Comparison of ENCODE assay signal across 36 cellular contexts in the genomic region with DNA sequence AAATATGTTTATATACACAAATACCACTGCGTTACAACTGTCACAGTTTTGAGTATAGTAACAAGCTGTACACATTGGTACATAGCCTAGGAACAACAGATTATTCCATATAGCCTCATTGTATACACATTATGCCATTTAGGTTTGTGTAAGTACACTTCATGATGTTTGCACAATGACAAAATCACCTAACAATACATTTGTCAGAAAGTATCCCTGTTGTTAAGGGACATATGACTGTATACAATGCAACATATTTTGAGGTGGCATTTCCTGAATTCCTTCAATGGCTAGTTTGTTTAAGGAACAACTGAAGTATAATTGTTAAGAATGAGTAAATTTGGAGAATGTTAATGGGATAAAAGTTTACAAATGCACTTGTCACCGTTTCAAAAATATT. TPM values are rescaled to one million over a fixed set of nuclear protein-coding genes. Genes with fewer than 3 reads are reported as not detected.
DNase-seq lines count a peak whose midpoint lies in the region; ATAC-seq and TF ChIP-seq lines count a peak whose summit lies in the region.
"Had no signal": no experiment of that assay in that cellular context is flagged by ENCODE, and none has a peak within 500 bp of the region (broad histone marks: within the 10 kb centered on the region; RNA-seq: fewer than 3 reads in every experiment).

No MANE protein-coding gene starts in this region.

- no peaks in the 10 kb centered on the region for H4K20me1 ChIP-seq in PC-3 (ENCODE audit: low read length)
- H4K20me1 ChIP-seq in OCI-LY7 (ENCODE audit: insufficient read depth, low read length), result no peaks in the 10 kb centered on the region
- H4K20me1 ChIP-seq: BLaER1; BLaER1 treated with 17β-estradiol and CSF1 and Interleukin-3, amounts not matched to agents 10 nM and 100 nM had no signal

- H3F3A ChIP-seq in PC-3 (ENCODE audit: low read length, unreplicated experiment), result peaks cover 5% of the 10 kb centered on the region

- H3K4me1 ChIP-seq in PC-3 (ENCODE audit: insufficient read depth, low read length) (peaks cover 22% of the 10 kb centered on the region), left ventricle myocardium inferior (no peaks in the 10 kb centered on the region), OCI-LY7 (ENCODE audit: insufficient read depth, low read length, poor library complexity, severe bottlenecking) (no peaks in the 10 kb centered on the region)
- H3K4me1 ChIP-seq: A549; BLaER1; BLaER1 treated with 17β-estradiol and CSF1 and Interleukin-3, amounts not matched to agents 10 nM and 100 nM; Caco-2 had no signal

- H3K27ac ChIP-seq in PC-3 (ENCODE audit: low read length) (peak overlapping the region; percentile 23; the same call in 1 of the 2 replicates), left ventricle myocardium inferior (replicated peaks) (no peak overlapping the region), OCI-LY7 (ENCODE audit: low read depth, low read length, poor library complexity, severe bottlenecking) (no peak overlapping the region)
- H3K27ac ChIP-seq: 22Rv1; A549; BLaER1; BLaER1 treated with 17β-estradiol and CSF1 and Interleukin-3, amounts not matched to agents 10 nM and 100 nM; C4-2B had no signal

- no peaks in the 10 kb centered on the region for H3K27me3 ChIP-seq in PC-3 (ENCODE audit: low read length)
- H3K27me3 ChIP-seq in left ventricle myocardium inferior (ENCODE audit: low read depth), result no peaks in the 10 kb centered on the region
- H3K27me3 ChIP-seq: BE2C; BLaER1; BLaER1 treated with 17β-estradiol and CSF1 and Interleukin-3, amounts not matched to agents 10 nM and 100 nM had no signal

- no peak overlapping the region for H3K4me2 ChIP-seq in PC-3 (ENCODE audit: low read length)
- H3K4me2 ChIP-seq in OCI-LY7 (ENCODE audit: low read length), result no peak overlapping the region
- H3K4me2 ChIP-seq: A549; BLaER1; BLaER1 treated with 17β-estradiol and CSF1 and Interleukin-3, amounts not matched to agents 10 nM and 100 nM had no signal

- H3K79me2 ChIP-seq in PC-3 (ENCODE audit: low read length) (no peaks in the 10 kb centered on the region), OCI-LY7 (ENCODE audit: insufficient read depth, low read depth, low read length) (no peaks in the 10 kb centered on the region)

- intact Hi-C loops in PC-3 (cut with micrococcal nuclease) (no loop called here), left ventricle myocardium inferior (cut with micrococcal nuclease) (no loop called here), OCI-LY7 (cut with micrococcal nuclease; ENCODE audit: unreplicated experiment) (no loop called here)

- ATAC-seq in PC-3, result peak; percentile 65
- ATAC-seq: A549; CD8-positive, alpha-beta T cell had no signal

- H3K9me3 ChIP-seq in PC-3 (ENCODE audit: low read length) (0 out of 2 replicates have a peak, but pooled peaks cover 4% of the 10 kb centered on the region), left ventricle myocardium inferior (replicated peaks) (peaks cover 6% of the 10 kb centered on the region), OCI-LY7 (ENCODE audit: low read length) (no peaks in the 10 kb centered on the region)
- H3K9me3 ChIP-seq: A549, BE2C, Caco-2 had no signal

- H3K36me3 ChIP-seq in PC-3 (ENCODE audit: low read depth, low read length), result no peaks in the 10 kb centered on the region
- no peaks in the 10 kb centered on the region for H3K36me3 ChIP-seq in left ventricle myocardium inferior
- H3K36me3 ChIP-seq in OCI-LY7 (ENCODE audit: insufficient read depth, low read length), result no peaks in the 10 kb centered on the region
- H3K36me3 ChIP-seq: BE2C; BLaER1; BLaER1 treated with 17β-estradiol and CSF1 and Interleukin-3, amounts not matched to agents 10 nM and 100 nM had no signal

- POLR2A ChIA-PET in PC-3 (lab: Charles Lee; ENCODE audit: unreplicated experiment), result no interaction called here
- POLR2A ChIA-PET in OCI-LY7 (lab: Charles Lee), result no interaction called here

- no peak overlapping the region for H3K4me3 ChIP-seq in PC-3 (ENCODE audit: low read length)
- H3K4me3 ChIP-seq in left ventricle myocardium inferior, result no peak overlapping the region
- H3K4me3 ChIP-seq in OCI-LY7 (ENCODE audit: low read depth, low read length, poor library complexity, severe bottlenecking), result no peak overlapping the region
- H3K4me3 ChIP-seq: A549; BLaER1; BLaER1 treated with 17β-estradiol and CSF1 and Interleukin-3, amounts not matched to agents 10 nM and 100 nM had no signal

- TF ChIP-seq CTCF in PC-3 (conservative IDR thresholded peaks at IDR 0.05; ENCODE audit: low read depth, low read length), result no peak
- no peak for TF ChIP-seq CTCF in left ventricle myocardium inferior (IDR thresholded peaks at IDR 0.05; ENCODE audit: borderline replicate concordance)
- no peak for TF ChIP-seq CTCF in OCI-LY7 (conservative IDR thresholded peaks at IDR 0.05; ENCODE audit: low read length)

- no peak overlapping the region for H3K9ac ChIP-seq in PC-3 (ENCODE audit: low read length)
- H3K9ac ChIP-seq: BLaER1; BLaER1 treated with 17β-estradiol and CSF1 and Interleukin-3, amounts not matched to agents 10 nM and 100 nM had no signal

- DNase-seq in DMS53 (lab: John Stamatoyannopoulos, UW) (peak; percentile 91), DMS53 treated with DMSO at 0.1 percent for 48 hours (lab: John Stamatoyannopoulos, UW; ENCODE audit: unreplicated experiment) (peak; percentile 82), NCI-H774 (lab: John Stamatoyannopoulos, UW) (peak; percentile 3), PC-3 (peak; percentile 71), left ventricle myocardium inferior (no peak), OCI-LY7 (ENCODE audit: low spot score) (no peak), HUDEP-2 (lab: John Stamatoyannopoulos, UW; ENCODE audit: unreplicated experiment in 76 of 76) (no peak), GM19240 (ENCODE audit: insufficient read length, low spot score) (no peak)
- DNase-seq: 8988T; ACHN; AML-193; BE2C; C1 segment of cervical spinal cord; Caco-2; Calu3; CD4-positive, alpha-beta memory T cell; CD4-positive, alpha-beta T cell; CD4-positive, CD25-positive, alpha-beta regulatory T cell; CD8-positive, alpha-beta memory T cell; CD8-positive, alpha-beta T cell; COR-L47; DMS 273 treated with DMSO at 0.1 percent for 48 hours; DMS153; DMS79; DMS79 treated with DMSO at 0.1 percent for 48 hours; DND-41; EL had no signal

- CTCF ChIA-PET in PC-3 (lab: Charles Lee), result no interaction called here
- CTCF ChIA-PET in OCI-LY7 (lab: Charles Lee; ENCODE audit: unreplicated experiment), result no interaction called here

- no peaks in the 10 kb centered on the region for H3K9me2 ChIP-seq in PC-3 (replicated peaks; ENCODE audit: low read length)
- H3K9me2 ChIP-seq in OCI-LY7 (ENCODE audit: insufficient read depth, low read length), result no peaks in the 10 kb centered on the region

- H2AFZ ChIP-seq in PC-3 (ENCODE audit: low read length) (no peak overlapping the region), OCI-LY7 (ENCODE audit: low read length) (no peak overlapping the region)

- BruUV-seq in PC-3 (replicated peaks; lab: Mats Ljungman, UMichigan) (no TSS peak), OCI-LY7 (replicated peaks; lab: Mats Ljungman, UMichigan) (no TSS peak)

RNA-seq across cellular contexts. Expression of a gene that starts 19.0 kb away (rescaled TPM):
- 2.1 and 2.7 TPM in 2 replicates for total RNA-seq in PC-3 (2014; rRNA removed)
- not detected for total RNA-seq in left ventricle myocardium inferior
- total RNA-seq in OCI-LY7 (2014; rRNA removed; shearing (Covaris generic)), result not detected in 2 replicates
- not detected in 2 replicates for total RNA-seq in OCI-LY7 (2022)
- total RNA-seq: A172; A673; B cell; Caco-2; Calu3; CD4-positive, alpha-beta memory T cell; CD4-positive, alpha-beta T cell; CD4-positive, CD25-positive, alpha-beta regulatory T cell; CD8-positive, alpha-beta memory T cell; CD8-positive, alpha-beta T cell; Daoy had no signal

Comparison
In these comparisons a context has a peak if more than half of its experiments do, and no peak if none do; other contexts are left out.
1. DNase-seq: peak in DMS53 (single experiment), DMS53 treated with DMSO at 0.1 percent for 48 hours (single experiment), NCI-H774 (single experiment) and PC-3 (single experiment); none in left ventricle myocardium inferior (single experiment), OCI-LY7 (single experiment), HUDEP-2 (0 of 76) and GM19240 (single experiment).